14 cellular contexts compared by ENCODE assay signal in the genomic region with DNA sequence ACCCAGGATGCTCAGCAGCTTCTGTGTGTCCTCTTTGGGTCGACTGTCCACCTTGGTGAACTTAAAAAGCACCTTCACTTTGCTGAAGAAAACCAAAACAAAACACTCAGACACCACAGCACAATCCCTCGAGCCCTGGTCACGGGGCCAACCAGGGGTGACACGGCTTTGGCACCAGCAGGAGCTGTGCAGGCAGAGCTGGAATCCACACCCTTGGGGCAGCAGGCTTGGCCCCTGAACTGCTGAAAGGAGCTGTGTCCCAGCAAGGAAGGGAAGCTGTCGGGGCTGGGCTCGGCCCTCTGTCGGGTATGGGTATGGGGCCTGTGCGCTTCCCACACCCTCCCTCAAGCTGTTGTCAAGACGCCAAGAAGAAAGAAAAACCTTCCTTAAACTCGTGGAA. TPM values are rescaled to one million over a fixed set of nuclear protein-coding genes. Genes with fewer than 3 reads are reported as not detected.
A peak's percentile ranks its signal among the peaks of the same experiment; 100 is the strongest.
DNase-seq lines count a peak whose midpoint lies in the region; ATAC-seq and TF ChIP-seq lines count a peak whose summit lies in the region.
"Had no signal": no experiment of that assay in that cellular context is flagged by ENCODE, and none has a peak within 500 bp of the region (broad histone marks: within the 10 kb centered on the region; RNA-seq: fewer than 3 reads in every experiment).

No MANE protein-coding gene starts in this region.

- DNase-seq in IMR-90 (no peak), ecto neural progenitor cell (ENCODE audit: low spot score) (peak; percentile 47), left ventricle myocardium superior (no peak), sciatic nerve (ENCODE audit: low spot score) (no peak), vagina (ENCODE audit: extremely low spot score in 2 of 2) (no peak), GM10266 (ENCODE audit: extremely low spot score) (no peak), body of pancreas (no peak)
- DNase-seq: C1 segment of cervical spinal cord; Calu3; CD4-positive, alpha-beta T cell; DMS 273 treated with DMSO at 0.1 percent for 48 hours; H7 had no signal

- no peak overlapping the region for H3K4me2 ChIP-seq in IMR-90 (ENCODE audit: low read depth, low read length)
- H3K4me2 ChIP-seq: GM23338 had no signal

- no peak overlapping the region for H2BK120ac ChIP-seq in IMR-90 (ENCODE audit: low read depth, low read length)

- ATAC-seq in IMR-90 (ENCODE audit: low read depth): no peak
- ATAC-seq in left ventricle myocardium superior: peak; percentile 32
- peak; percentile 34 for ATAC-seq in sciatic nerve
- no peak for ATAC-seq in body of pancreas
- ATAC-seq: GM23338 had no signal

- dilution Hi-C loops in IMR-90 (cut with HindIII; ENCODE audit: low sequenced_read_pairs, unreplicated experiment): no loop called here

- H3K9me3 ChIP-seq in IMR-90 (ENCODE audit: control insufficient read depth, insufficient read depth, low read length): no peaks in the 10 kb centered on the region
- H3K9me3 ChIP-seq in vagina: no peaks in the 10 kb centered on the region
- H3K9me3 ChIP-seq in body of pancreas: no peaks in the 10 kb centered on the region

- H3K18ac ChIP-seq in IMR-90 (ENCODE audit: low read depth, low read length): no peak overlapping the region

- peaks cover 7% of the 10 kb centered on the region; the same call in 1 of the 2 replicates for H3K9me1 ChIP-seq in IMR-90 (ENCODE audit: insufficient read depth, low read length)

- intact Hi-C loops in IMR-90 (cut with micrococcal nuclease) (no loop called here), left ventricle myocardium superior (cut with micrococcal nuclease) (no loop called here), sciatic nerve (cut with DNase I) (no loop called here), vagina (cut with DNase I) (no loop called here), body of pancreas (cut with DNase I) (no loop called here)

- WGBS in IMR-90 (ENCODE audit: extremely low coverage in 2 of 2, insufficient read length in 1 of 2), 2 experiments: 83% methylated on average over 1 of the region's 10 CpGs; no CpG with 5 or more reads in 1 of the 2 experiments
- WGBS in body of pancreas, 2 donors: 74 to 80% methylated on average over 6 to 9 of the region's 10 CpGs

- H2BK15ac ChIP-seq in IMR-90 (ENCODE audit: low read depth, low read length): no peak overlapping the region

- no peak overlapping the region for H4K91ac ChIP-seq in IMR-90 (ENCODE audit: insufficient read depth, low read depth, low read length)

- TF ChIP-seq CTCF in IMR-90 (conservative IDR thresholded peaks at IDR 0.05; ENCODE audit: low read depth, low read length) (no peak), vagina (IDR thresholded peaks at IDR 0.05) (no peak), GM10266 (IDR thresholded peaks at IDR 0.05; ENCODE audit: control insufficient read depth, insufficient read depth, low read depth, missing control alignments) (no peak), body of pancreas (IDR thresholded peaks at IDR 0.05) (no peak)

- H3K36me3 ChIP-seq in IMR-90 (ENCODE audit: control insufficient read depth, insufficient read depth, low read length): peaks cover 61% of the 10 kb centered on the region
- H3K36me3 ChIP-seq in vagina: peaks cover 0 to 62% of the 10 kb centered on the region in 2 donors
- H3K36me3 ChIP-seq in body of pancreas (replicated peaks in 1 of 2; ENCODE audit: insufficient read depth in 1 of 2, low read depth in 2 of 2): peaks cover 6 to 38% of the 10 kb centered on the region in 2 donors

- H3K4me1 ChIP-seq in IMR-90 (ENCODE audit: control insufficient read depth, insufficient read depth, low read length) (no peaks in the 10 kb centered on the region), vagina (no peaks in the 10 kb centered on the region), body of pancreas (no peaks in the 10 kb centered on the region)

- no peak for TF ChIP-seq RAD21 in IMR-90 (IDR thresholded peaks at IDR 0.05; ENCODE audit: low read length)

- TF ChIP-seq POLR2A in IMR-90 (IDR thresholded peaks at IDR 0.05; ENCODE audit: low read depth, low read length) (no peak), vagina (IDR thresholded peaks at IDR 0.05) (no peak), body of pancreas (IDR thresholded peaks at IDR 0.05) (no peak)

- H3K9ac ChIP-seq in IMR-90 (ENCODE audit: low read depth, low read length): no peak overlapping the region

- no peak overlapping the region for H3K4me3 ChIP-seq in IMR-90 (ENCODE audit: insufficient read depth, low read depth, low read length)
- no peak overlapping the region for H3K4me3 ChIP-seq in vagina
- H3K4me3 ChIP-seq in body of pancreas: no peak overlapping the region
- H3K4me3 ChIP-seq: GM23338 had no signal

- H3K14ac ChIP-seq in IMR-90 (replicated peaks; ENCODE audit: low read depth, low read length): no peak overlapping the region

- no peak overlapping the region for H3K23ac ChIP-seq in IMR-90 (ENCODE audit: low read depth, low read length)

- peaks cover 7% of the 10 kb centered on the region; the same call in 1 of the 2 replicates for H4K20me1 ChIP-seq in IMR-90 (ENCODE audit: insufficient read depth, low read length)

- no peak overlapping the region for H3K4ac ChIP-seq in IMR-90 (ENCODE audit: low read depth, low read length)

- no peak overlapping the region for H3K56ac ChIP-seq in IMR-90 (ENCODE audit: extremely low read depth, insufficient read depth, low read length)

- H2AFZ ChIP-seq in IMR-90 (replicated peaks; ENCODE audit: low read length, poor library complexity): no peak overlapping the region
- H2AFZ ChIP-seq: GM23338 had no signal

- H2BK5ac ChIP-seq in IMR-90 (ENCODE audit: low read depth, low read length, poor library complexity, severe bottlenecking): no peak overlapping the region

- CTCF ChIA-PET in IMR-90 (lab: Yijun Ruan, JAX): no interaction called here

- no peak overlapping the region for H4K8ac ChIP-seq in IMR-90 (ENCODE audit: low read depth in 2 of 2, low read length in 2 of 2)

- no peak overlapping the region for H2AK5ac ChIP-seq in IMR-90 (ENCODE audit: low read depth, low read length)

- POLR2A ChIA-PET in IMR-90 (lab: Charles Lee; ENCODE audit: unreplicated experiment): no interaction called here

- H2AK9ac ChIP-seq in IMR-90 (replicated peaks; ENCODE audit: low read depth, low read length, poor library complexity): peak overlapping the region; percentile 28

- H3K27ac ChIP-seq in IMR-90 (ENCODE audit: insufficient read depth, low read length) (no peak overlapping the region), vagina (no peak overlapping the region), body of pancreas (no peak overlapping the region)
- H3K27ac ChIP-seq: HL-60 had no signal

- peaks cover 0 to 24% of the 10 kb centered on the region in 2 experiments; a peak in 1 of 4 replicates for H3K79me1 ChIP-seq in IMR-90 (ENCODE audit: low read depth in 1 of 2, low read length in 2 of 2)

- BruUV-seq in IMR-90 (replicated peaks; lab: Mats Ljungman, UMichigan): no TSS peak

- no peak overlapping the region for H4K5ac ChIP-seq in IMR-90 (ENCODE audit: low read depth, low read length)

- in situ Hi-C loops in IMR-90 (cut with MboI; ENCODE audit: low sequenced_read_pairs): no loop called here

- no peak overlapping the region for H2BK20ac ChIP-seq in IMR-90 (ENCODE audit: low read depth, low read length)

- H3K27me3 ChIP-seq in IMR-90 (ENCODE audit: control insufficient read depth, insufficient read depth, low read length) (no peaks in the 10 kb centered on the region), vagina (no peaks in the 10 kb centered on the region), body of pancreas (no peaks in the 10 kb centered on the region)

TF ChIP-seq in IMR-90, 13 proteins besides CTCF, POLR2A, EP300 and RAD21:
- TF ChIP-seq, protein P1, sequence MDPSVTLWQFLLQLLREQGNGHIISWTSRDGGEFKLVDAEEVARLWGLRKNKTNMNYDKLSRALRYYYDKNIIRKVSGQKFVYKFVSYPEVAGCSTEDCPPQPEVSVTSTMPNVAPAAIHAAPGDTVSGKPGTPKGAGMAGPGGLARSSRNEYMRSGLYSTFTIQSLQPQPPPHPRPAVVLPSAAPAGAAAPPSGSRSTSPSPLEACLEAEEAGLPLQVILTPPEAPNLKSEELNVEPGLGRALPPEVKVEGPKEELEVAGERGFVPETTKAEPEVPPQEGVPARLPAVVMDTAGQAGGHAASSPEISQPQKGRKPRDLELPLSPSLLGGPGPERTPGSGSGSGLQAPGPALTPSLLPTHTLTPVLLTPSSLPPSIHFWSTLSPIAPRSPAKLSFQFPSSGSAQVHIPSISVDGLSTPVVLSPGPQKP (IDR thresholded peaks at IDR 0.05; ENCODE audit: borderline replicate concordance, low read depth, low read length): no peak

RNA-seq across cellular contexts. Expression of gene PLD6, which starts 7.6 kb away (rescaled TPM):
- total RNA-seq in IMR-90 (2012; rRNA removed) (1.1 TPM in 2 replicates), left ventricle myocardium superior (11.5 TPM), sciatic nerve (7.6 TPM), vagina (0.74 TPM), body of pancreas (1 to 10 TPM; 3.6 to 6.6 TPM)
- polyA plus RNA-seq in IMR-90 (2012; rRNA removed): 0.98 and 1.5 TPM in 2 replicates
- polyA plus RNA-seq in IMR-90 (2012; cell fraction: cytosol; rRNA removed): 0.81 and 1.1 TPM in 2 replicates
- 1.8 and 3.3 TPM in 2 replicates for polyA plus RNA-seq in IMR-90 (2012; cell fraction: nucleus; rRNA removed; ENCODE audit: low replicate concordance)
- total RNA-seq: GM23338 had no signal
- polyA plus RNA-seq: GM23338 had no signal

RNA-seq across cellular contexts. Expression of gene FLCN, which starts 23.2 kb away (rescaled TPM):
- 16.8 and 18.3 TPM in 2 replicates for total RNA-seq in IMR-90 (2012; rRNA removed)
- polyA plus RNA-seq in IMR-90 (2012; rRNA removed): 19.6 and 24.8 TPM in 2 replicates
- polyA plus RNA-seq in IMR-90 (2012; cell fraction: cytosol; rRNA removed): 8.4 and 11.3 TPM in 2 replicates
- 139 and 159 TPM in 2 replicates for polyA plus RNA-seq in IMR-90 (2012; cell fraction: nucleus; rRNA removed; ENCODE audit: low replicate concordance)
- 63.3 TPM for total RNA-seq in left ventricle myocardium superior
- 59.1 TPM for total RNA-seq in sciatic nerve
- 82.0 TPM for total RNA-seq in vagina
- total RNA-seq in body of pancreas: 10 to 100 TPM; 35.8 to 64.3 TPM

Comparison
In these comparisons a context has a peak if more than half of its experiments do, and no peak if none do; other contexts are left out.
1. ATAC-seq: peak in left ventricle myocardium superior (single experiment) and sciatic nerve (single experiment); none in IMR-90 (single experiment) and body of pancreas (single experiment).